In the genomic region with DNA sequence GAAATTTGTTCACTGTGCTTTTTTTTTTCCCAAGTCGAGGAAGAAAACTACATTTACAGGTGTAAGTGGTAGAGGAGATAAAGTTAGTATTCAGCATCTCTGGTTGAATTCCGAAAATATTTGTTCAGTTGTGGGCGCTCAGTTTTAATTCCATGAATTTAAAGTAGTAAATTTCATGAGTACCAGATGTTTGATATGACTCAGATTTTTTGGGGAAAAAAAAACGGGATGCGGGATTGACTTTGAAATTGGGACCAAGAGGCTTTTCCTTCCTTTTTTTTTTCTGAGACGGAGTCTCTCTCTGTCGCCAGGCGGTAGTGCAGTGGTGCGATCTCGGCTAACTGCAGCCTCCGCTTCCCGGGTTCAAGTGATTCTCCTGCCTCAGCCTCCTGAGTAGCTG, we compare ENCODE assay signal across 12 cellular contexts. TPM values are rescaled to one million over a fixed set of nuclear protein-coding genes. Genes with fewer than 3 reads are reported as not detected.
DNase-seq lines count a peak whose midpoint lies in the region; ATAC-seq and TF ChIP-seq lines count a peak whose summit lies in the region.
"Had no signal": no experiment of that assay in that cellular context is flagged by ENCODE, and none has a peak within 500 bp of the region (broad histone marks: within the 10 kb centered on the region; RNA-seq: fewer than 3 reads in every experiment).

No MANE protein-coding gene starts in this region.

- H3K4me1 Mint-ChIP-seq in MCF 10A (ENCODE audit: insufficient read depth, unreplicated experiment) (peaks cover 16% of the 10 kb centered on the region), WTC11 (peaks cover 18% of the 10 kb centered on the region), glutamatergic neuron (ENCODE audit: low read depth, unreplicated experiment) (peaks cover 9% of the 10 kb centered on the region)

- 95% methylated on average over 6 of the region's 12 CpGs for WGBS in mammary epithelial cell (ENCODE audit: low coverage, missing lambda C conversion rate)
- 49 to 66% methylated on average over 12 of the region's 12 CpGs for WGBS in lower leg skin, 2 donors

- H3K36me3 Mint-ChIP-seq in MCF 10A (ENCODE audit: insufficient read depth, unreplicated experiment): peaks cover 29% of the 10 kb centered on the region
- peaks cover 12% of the 10 kb centered on the region for H3K36me3 Mint-ChIP-seq in WTC11
- no peaks in the 10 kb centered on the region for H3K36me3 Mint-ChIP-seq in glutamatergic neuron (ENCODE audit: unreplicated experiment)

- in situ Hi-C loops in mammary epithelial cell (cut with MboI; ENCODE audit: low sequenced_read_pairs in 2 of 2): loop anchor here in 1 of 2 donors (25.0 kb wide), 1 partner anchor 145 kb away; no protein-coding TSS in a partner anchor

- dilution Hi-C loops in mammary epithelial cell (cut with HindIII; ENCODE audit: low sequenced_read_pairs): no loop called here

- H3K27ac Mint-ChIP-seq in MCF 10A (ENCODE audit: low read depth, unreplicated experiment) (no peak overlapping the region), WTC11 (no peak overlapping the region), glutamatergic neuron (ENCODE audit: unreplicated experiment) (no peak overlapping the region)

- intact Hi-C loops in MCF 10A (cut with micrococcal nuclease): no loop called here
- intact Hi-C loops in mammary epithelial cell (cut with micrococcal nuclease): loop anchor here (5.0 kb wide), 1 partner anchor 375 kb away; no protein-coding TSS in a partner anchor
- intact Hi-C loops in tibial artery (cut with DNase I; ENCODE audit: low total_unique reads): loop anchor here (5.0 kb wide), 1 partner anchor 45 kb away; no protein-coding TSS in a partner anchor
- intact Hi-C loops in lower leg skin (cut with DNase I; ENCODE audit: low total_unique reads): no loop called here

- H3K4me3 ChIP-seq in mammary epithelial cell (replicated peaks in 1 of 3; ENCODE audit: insufficient read depth in 1 of 3, low read depth in 2 of 3, low read length in 3 of 3) (no peak overlapping the region), tibial artery (peak overlapping the region; percentile 91 to 93), lower leg skin (ENCODE audit: low read depth, poor library complexity, severe bottlenecking) (no peak overlapping the region)
- no peak overlapping the region for H3K4me3 ChIP-seq in effector memory CD4-positive, alpha-beta T cell (ENCODE audit: insufficient read depth, low read depth, low read length, poor library complexity, severe bottlenecking)

- POLR2A ChIA-PET in MCF 10A (lab: Yijun Ruan, JAX): interaction anchor here (0.8 to 1.2 kb wide), 3 partner anchors 9 to 15 kb away, joined by 3 to 7 read pairs (median 6); partner anchors contain the start of genes FOXM1 and RHNO1
- POLR2A ChIA-PET in WTC11 (lab: Charles Lee): interaction anchor here (3.4 kb wide), 1 partner anchor 15 kb away, joined by 24 read pairs; the partner anchor contains the start of genes FOXM1 and RHNO1

- H3K36me3 ChIP-seq in mammary epithelial cell (ENCODE audit: insufficient read depth, low read length) (peaks cover 4% of the 10 kb centered on the region), tibial artery (no peaks in the 10 kb centered on the region)
- no peaks in the 10 kb centered on the region for H3K36me3 ChIP-seq in effector memory CD4-positive, alpha-beta T cell (ENCODE audit: control insufficient read depth, insufficient read depth, low read length)

- TF ChIP-seq POLR2A in lower leg skin (IDR thresholded peaks at IDR 0.05): no peak

- CTCF ChIA-PET in MCF 10A (lab: Yijun Ruan, JAX): interaction anchor here (0.6 to 1.2 kb wide), 4 partner anchors 52 to 377 kb away, joined by 3 to 6 read pairs (median 4); no protein-coding TSS in a partner anchor
- CTCF ChIA-PET in mammary epithelial cell (lab: Charles Lee; ENCODE audit: low non-redundant PET): interaction anchor here (0.6 kb wide), 1 partner anchor 213 kb away, joined by 3 read pairs; no protein-coding TSS in a partner anchor
- CTCF ChIA-PET in WTC11 (lab: Charles Lee): interaction anchor here (0.9 to 1.4 kb wide), 3 partner anchors 46 to 149 kb away, joined by 3 to 8 read pairs (median 3); no protein-coding TSS in a partner anchor

- H3K9me3 ChIP-seq in mammary epithelial cell (replicated peaks; ENCODE audit: insufficient read depth, low read length) (no peaks in the 10 kb centered on the region), tibial artery (no peaks in the 10 kb centered on the region)
- no peaks in the 10 kb centered on the region for H3K9me3 ChIP-seq in effector memory CD4-positive, alpha-beta T cell (ENCODE audit: control insufficient read depth, low read length)

- H3K9me3 Mint-ChIP-seq in MCF 10A (ENCODE audit: unreplicated experiment) (no peaks in the 10 kb centered on the region), WTC11 (no peaks in the 10 kb centered on the region), glutamatergic neuron (ENCODE audit: unreplicated experiment) (peaks cover 5% of the 10 kb centered on the region)

- peaks cover 12% of the 10 kb centered on the region for H3K4me1 ChIP-seq in mammary epithelial cell (ENCODE audit: insufficient read depth, low read length)
- H3K4me1 ChIP-seq in tibial artery: peaks cover 0 to 54% (median 25%) of the 10 kb centered on the region in 4 donors
- H3K4me1 ChIP-seq in effector memory CD4-positive, alpha-beta T cell (ENCODE audit: control insufficient read depth, insufficient read depth, low read length, poor library complexity, severe bottlenecking): peaks cover 7% of the 10 kb centered on the region

- ATAC-seq in WTC11: no peak

- H3K79me2 ChIP-seq in mammary epithelial cell (ENCODE audit: insufficient read depth, low read length): peaks cover 53% of the 10 kb centered on the region

- H3K27ac ChIP-seq in mammary epithelial cell (ENCODE audit: insufficient read depth, low read depth, low read length) (no peak overlapping the region), tibial artery (peak overlapping the region; percentile 11 to 98)
- H3K27ac ChIP-seq in effector memory CD4-positive, alpha-beta T cell (ENCODE audit: insufficient read depth, low read length, poor library complexity, severe bottlenecking): no peak overlapping the region

- DNase-seq in MCF 10A (ENCODE audit: unreplicated experiment) (no peak), mammary epithelial cell (no peak), WTC11 (ENCODE audit: low spot score) (no peak), glutamatergic neuron (no peak), tibial artery (peak in 1 of 2 donors; percentile 16), lower leg skin (ENCODE audit: low spot score in 2 of 2) (no peak), NK-92 (lab: John Stamatoyannopoulos, UW; ENCODE audit: unreplicated experiment) (no peak)
- DNase-seq in effector memory CD4-positive, alpha-beta T cell: no peak
- DNase-seq: T-helper 9 cell had no signal

- no peaks in the 10 kb centered on the region for H4K20me1 ChIP-seq in mammary epithelial cell (ENCODE audit: insufficient read depth, low read length)

- no peak overlapping the region for H3K9ac ChIP-seq in mammary epithelial cell (ENCODE audit: insufficient read depth, low read length)

- H2AFZ ChIP-seq in mammary epithelial cell (ENCODE audit: low read depth, low read length): no peak overlapping the region

- H3K4me3 Mint-ChIP-seq in MCF 10A (ENCODE audit: unreplicated experiment): peak overlapping the region; percentile 86
- 0 out of 2 replicates have a peak overlapping the region, but pooled peaks have one; percentile 27 for H3K4me3 Mint-ChIP-seq in WTC11
- peak overlapping the region; percentile 89 for H3K4me3 Mint-ChIP-seq in glutamatergic neuron (ENCODE audit: unreplicated experiment)

- H3K27me3 ChIP-seq in mammary epithelial cell (ENCODE audit: insufficient read depth, low read length): no peaks in the 10 kb centered on the region
- no peaks in the 10 kb centered on the region for H3K27me3 ChIP-seq in tibial artery
- no peaks in the 10 kb centered on the region for H3K27me3 ChIP-seq in effector memory CD4-positive, alpha-beta T cell (replicated peaks; ENCODE audit: control insufficient read depth, insufficient read depth, low read length, poor library complexity, severe bottlenecking)

- no TSS peak for BruUV-seq in MCF 10A (replicated peaks; lab: Mats Ljungman, UMichigan)
- no TSS peak for BruUV-seq in mammary epithelial cell (replicated peaks; lab: Mats Ljungman, UMichigan)

- H3K27me3 Mint-ChIP-seq in MCF 10A (ENCODE audit: insufficient read depth, unreplicated experiment) (no peaks in the 10 kb centered on the region), WTC11 (ENCODE audit: low read depth) (no peaks in the 10 kb centered on the region; the same call in 1 of the 2 replicates), glutamatergic neuron (ENCODE audit: unreplicated experiment) (peaks cover 6% of the 10 kb centered on the region)

- TF ChIP-seq CTCF in MCF 10A (IDR thresholded peaks at IDR 0.05; ENCODE audit: unreplicated experiment) (no peak), mammary epithelial cell (conservative IDR thresholded peaks at IDR 0.05 in 1 of 2, IDR thresholded peaks at IDR 0.05 in 1 of 2; ENCODE audit: extremely low read depth in 1 of 2, insufficient read depth in 1 of 2, low read depth in 1 of 2, low read length in 2 of 2) (no peak), WTC11 (IDR thresholded peaks at IDR 0.05) (no peak), glutamatergic neuron (IDR thresholded peaks at IDR 0.05; ENCODE audit: partially characterized antibody, unreplicated experiment) (no peak), tibial artery (IDR thresholded peaks at IDR 0.05) (no peak), lower leg skin (IDR thresholded peaks at IDR 0.05) (no peak)

- no peak overlapping the region for H3K4me2 ChIP-seq in mammary epithelial cell (ENCODE audit: insufficient read depth, low read depth, low read length)

RNA-seq across cellular contexts. Expression of gene TULP3, which starts 1.6 kb away (rescaled TPM):
- total RNA-seq in MCF 10A (2022) (36.2 and 42.2 TPM in 2 replicates), mammary epithelial cell (10 to 100 TPM; 18.5 to 23.3 TPM), WTC11 (2021) (17.4 to 18.8 TPM (median 18.0 TPM) in 3 replicates), glutamatergic neuron (ENCODE audit: unreplicated experiment) (12.5 TPM), lower leg skin (10 to 100 TPM; 22.8 to 37.3 (median 27.5) TPM)
- polyA plus RNA-seq in mammary epithelial cell: 16.1 TPM
- polyA minus RNA-seq in mammary epithelial cell: 31.5 TPM

RNA-seq across cellular contexts. Expression of gene RHNO1, which starts 15.2 kb away (rescaled TPM):
- total RNA-seq in MCF 10A (2022): 47.0 and 60.9 TPM in 2 replicates
- 10 to 100 TPM; 27.0 to 45.1 TPM for total RNA-seq in mammary epithelial cell
- polyA plus RNA-seq in mammary epithelial cell: 37.6 TPM
- 48.5 TPM for polyA minus RNA-seq in mammary epithelial cell
- total RNA-seq in WTC11 (2021): 48.0 to 50.3 TPM (median 49.5 TPM) in 3 replicates
- total RNA-seq in glutamatergic neuron (ENCODE audit: unreplicated experiment): 14.8 TPM
- 10 to 100 TPM; 14.3 to 21.3 (median 17.2) TPM for total RNA-seq in lower leg skin

RNA-seq across cellular contexts. Expression of gene FOXM1, which starts 15.3 kb away (rescaled TPM):
- total RNA-seq in MCF 10A (2022) (31.7 and 49.9 TPM in 2 replicates), mammary epithelial cell (10 to 100 TPM in 1 of 2 donors, 1 to 10 TPM in 1; 1.0 to 49.9 TPM), WTC11 (2021) (99.6 to 118 TPM (median 100 TPM) in 3 replicates), glutamatergic neuron (ENCODE audit: unreplicated experiment) (12.7 TPM), lower leg skin (1 to 10 TPM; 1.4 to 6.5 (median 2.9) TPM)
- polyA plus RNA-seq in mammary epithelial cell: 38.5 TPM
- 139 TPM for polyA minus RNA-seq in mammary epithelial cell

RNA-seq across cellular contexts. Expression of gene TEX52, which starts 35.4 kb away (rescaled TPM):
- total RNA-seq in MCF 10A (2022): not detected in 2 replicates
- total RNA-seq in mammary epithelial cell: not detected
- polyA plus RNA-seq in mammary epithelial cell: not detected
- not detected for polyA minus RNA-seq in mammary epithelial cell
- total RNA-seq in WTC11 (2021): not detected in 3 replicates
- not detected for total RNA-seq in glutamatergic neuron (ENCODE audit: unreplicated experiment)
- total RNA-seq in lower leg skin: not detected
- total RNA-seq: glomerular endothelial cell, H1 had no signal
- polyA plus RNA-seq: adipose tissue, H1 had no signal

RNA-seq across cellular contexts. Expression of gene NRIP2, which starts 57.4 kb away (rescaled TPM):
- total RNA-seq in MCF 10A (2022) (not detected in 2 replicates), mammary epithelial cell (not detected), WTC11 (2021) (0.09 TPM in 1 of 3 replicates, not detected in the others), glutamatergic neuron (ENCODE audit: unreplicated experiment) (not detected), lower leg skin (1 to 10 TPM in 2 of 4 donors, under 1 TPM in 2; 0.17 to 1.9 (median 0.79) TPM)
- polyA plus RNA-seq in mammary epithelial cell: not detected
- not detected for polyA minus RNA-seq in mammary epithelial cell
- total RNA-seq: glomerular endothelial cell, H1 had no signal

Comparison
In these comparisons a context has a peak if more than half of its experiments do, and no peak if none do; other contexts are left out.
1. intact Hi-C loops: an anchor here in mammary epithelial cell (5.0 kb wide) and tibial artery (5.0 kb wide); none called in MCF 10A and lower leg skin.
2. H3K4me3 Mint-ChIP-seq: peak in every context shown above with its lines; median percentile 89 in glutamatergic neuron; 86 in MCF 10A; 27 in WTC11.
3. H3K27ac ChIP-seq: peak in tibial artery (2 of 2); none in mammary epithelial cell (single experiment) and effector memory CD4-positive, alpha-beta T cell (single experiment).
4. H3K4me3 ChIP-seq: peak in tibial artery (2 of 2); none in mammary epithelial cell (0 of 3), lower leg skin (single experiment) and effector memory CD4-positive, alpha-beta T cell (single experiment).